17 cellular contexts compared by ENCODE assay signal in genomic region chr6:68038815-68039408, GRCh38.
DNase-seq lines count a peak whose midpoint lies in the region; ATAC-seq and TF ChIP-seq lines count a peak whose summit lies in the region.
"Had no signal": no experiment of that assay in that cellular context is flagged by ENCODE, and none has a peak within 500 bp of the region (broad histone marks: within the 10 kb centered on the region; RNA-seq: fewer than 3 reads in every experiment).

No MANE protein-coding gene starts in this region.

- H2BK15ac ChIP-seq in neuronal stem cell (ENCODE audit: low read length) = no peak overlapping the region

- H3K4me3 Mint-ChIP-seq in WTC11 (peak overlapping the region; percentile 57), nephron progenitor cell (no peak overlapping the region)

- H3K36me3 Mint-ChIP-seq in WTC11 (peaks cover 31% of the 10 kb centered on the region), nephron progenitor cell (ENCODE audit: low read depth) (no peaks in the 10 kb centered on the region)

- H2AK5ac ChIP-seq in neuronal stem cell (ENCODE audit: low read depth, low read length) = no peak overlapping the region

- H3K27me3 ChIP-seq in H7 (ENCODE audit: control insufficient read depth, insufficient read depth, low read length) (no peaks in the 10 kb centered on the region), iPS-15b (ENCODE audit: control insufficient read depth, insufficient read depth, low read length) (no peaks in the 10 kb centered on the region), neuronal stem cell (ENCODE audit: control insufficient read depth in 3 of 3, insufficient read depth in 3 of 3, low read depth in 1 of 3, low read length in 3 of 3) (no peaks in the 10 kb centered on the region)

- peaks cover 67% of the 10 kb centered on the region for H3K4me1 Mint-ChIP-seq in WTC11
- peaks cover 22% of the 10 kb centered on the region for H3K4me1 Mint-ChIP-seq in nephron progenitor cell

- no peak for TF ChIP-seq CTCF in WTC11 (IDR thresholded peaks at IDR 0.05)
- TF ChIP-seq CTCF in nephron progenitor cell (IDR thresholded peaks at IDR 0.05) = no peak

- H3K14ac ChIP-seq in neuronal stem cell (ENCODE audit: low read length) = no peak overlapping the region

- H3K9me3 ChIP-seq in iPS-15b (ENCODE audit: control insufficient read depth, insufficient read depth, low read length) (peaks cover 3% of the 10 kb centered on the region), neuronal stem cell (replicated peaks in 1 of 2; ENCODE audit: control insufficient read depth in 2 of 2, insufficient read depth in 1 of 2, low read depth in 1 of 2, low read length in 2 of 2) (peaks cover 2 to 4% of the 10 kb centered on the region in 2 donors)
- H3K9me3 ChIP-seq: A549 had no signal

- POLR2A ChIA-PET in WTC11 (lab: Charles Lee) = no interaction called here

- ATAC-seq in WTC11 = peak; percentile 91
- ATAC-seq in Right ventricle myocardium superior (ENCODE audit: poor library complexity) = no peak
- ATAC-seq in sciatic nerve = no peak
- ATAC-seq: A549 had no signal

- H3K27ac Mint-ChIP-seq in WTC11 = peak overlapping the region; percentile 100
- H3K27ac Mint-ChIP-seq in nephron progenitor cell = no peak overlapping the region

- DNase-seq in H7 (peak; percentile 28), WTC11 (ENCODE audit: low spot score) (peak; percentile 41), neuronal stem cell (ENCODE audit: low spot score) (no peak), nephron progenitor cell (no peak), NCI-H2171 (lab: John Stamatoyannopoulos, UW) (no peak), Right ventricle myocardium superior (no peak), sciatic nerve (ENCODE audit: low spot score) (no peak)
- DNase-seq: COR-L47, DMS153, NCI-H1048, NCI-H2107, NCI-H345, NCI-H774, SHP77 treated with DMSO at 0.1 percent for 48 hours had no signal

- no peak overlapping the region for H4K8ac ChIP-seq in neuronal stem cell (ENCODE audit: low read depth, low read length)

- no peak overlapping the region for H3K23ac ChIP-seq in neuronal stem cell (ENCODE audit: low read depth, low read length, poor library complexity)

- H3K27ac ChIP-seq in neuronal stem cell (replicated peaks; ENCODE audit: low read length) = no peak overlapping the region
- H3K27ac ChIP-seq: A549, C4-2B had no signal

- H3K27me3 Mint-ChIP-seq in WTC11 (ENCODE audit: low read depth) (no peaks in the 10 kb centered on the region), nephron progenitor cell (ENCODE audit: low read depth, poor library complexity) (peaks cover 4% of the 10 kb centered on the region)

- H3K36me3 ChIP-seq in H7 (replicated peaks; ENCODE audit: control insufficient read depth, insufficient read depth, low read length) (no peaks in the 10 kb centered on the region; the same call in 1 of the 2 replicates), iPS-15b (ENCODE audit: control insufficient read depth, insufficient read depth, low read length) (no peaks in the 10 kb centered on the region), neuronal stem cell (replicated peaks in 1 of 2; ENCODE audit: control insufficient read depth in 2 of 2, insufficient read depth in 2 of 2, low read length in 2 of 2) (no peaks in the 10 kb centered on the region)

- no peaks in the 10 kb centered on the region for H3K79me1 ChIP-seq in neuronal stem cell (ENCODE audit: low read depth, low read length)

- no peak overlapping the region for H3K4ac ChIP-seq in neuronal stem cell (ENCODE audit: low read length)

- CTCF ChIA-PET in WTC11 (lab: Charles Lee) = interaction anchor here (0.9 kb wide), 1 partner anchor 38 kb away, joined by 3 read pairs; no protein-coding TSS in a partner anchor

- no CpG with 5 or more reads among the region's 4 CpGs for WGBS in neuronal stem cell (ENCODE audit: extremely low coverage in 2 of 2, insufficient read length in 2 of 2, insufficient replicate concordance in 1 of 2), 2 donors

- no peak overlapping the region for H3K4me2 ChIP-seq in neuronal stem cell (ENCODE audit: insufficient read depth, low read length, poor library complexity, severe bottlenecking)
- H3K4me2 ChIP-seq: A549 had no signal

- H3K9ac ChIP-seq in iPS-15b (ENCODE audit: low read depth, low read length) = peak overlapping the region; percentile 42
- no peak overlapping the region for H3K9ac ChIP-seq in neuronal stem cell (ENCODE audit: low read depth, low read length, poor library complexity)

- H3K4me1 ChIP-seq in iPS-15b (ENCODE audit: control insufficient read depth, insufficient read depth, low read length) (peaks cover 36% of the 10 kb centered on the region), neuronal stem cell (ENCODE audit: control insufficient read depth in 2 of 2, insufficient read depth in 1 of 2, low read depth in 1 of 2, low read length in 2 of 2) (peaks cover 1 to 3% of the 10 kb centered on the region in 2 donors)
- H3K4me1 ChIP-seq: A549 had no signal

- no peak overlapping the region for H2BK12ac ChIP-seq in neuronal stem cell (ENCODE audit: low read length)

- H3K4me3 ChIP-seq in H7 (ENCODE audit: insufficient read depth, low read depth, low read length) (no peak overlapping the region), iPS-15b (ENCODE audit: low read depth, low read length) (peak overlapping the region; percentile 18), neuronal stem cell (ENCODE audit: low read length in 2 of 2) (no peak overlapping the region)
- H3K4me3 ChIP-seq: A549 had no signal

- no peak overlapping the region for H2BK120ac ChIP-seq in neuronal stem cell (ENCODE audit: low read depth, low read length)

- H3K9me3 Mint-ChIP-seq in WTC11 = peaks cover 29% of the 10 kb centered on the region
- no peaks in the 10 kb centered on the region for H3K9me3 Mint-ChIP-seq in nephron progenitor cell

- no peak overlapping the region for H2BK5ac ChIP-seq in neuronal stem cell (ENCODE audit: low read length)

- peak overlapping the region; percentile 48 for H2AFZ ChIP-seq in neuronal stem cell (ENCODE audit: low read length)

- intact Hi-C loops in Right ventricle myocardium superior (cut with DNase I) (no loop called here), sciatic nerve (cut with DNase I) (no loop called here)

- H4K91ac ChIP-seq in neuronal stem cell (ENCODE audit: low read depth, low read length, poor library complexity) = no peak overlapping the region

- peak overlapping the region; percentile 13 for H3K18ac ChIP-seq in neuronal stem cell (ENCODE audit: low read length)

TF ChIP-seq in WTC11, 78 proteins besides CTCF, POLR2A, EP300 and RAD21 (continues in another document):
- TF ChIP-seq GTF2I (CRISPR knock-in tag; conservative IDR thresholded peaks at IDR 0.05) (no peak), ARID4B (CRISPR knock-in tag; IDR thresholded peaks at IDR 0.05; ENCODE audit: borderline replicate concordance) (no peak), HMGA2 (CRISPR knock-in tag; IDR thresholded peaks at IDR 0.05) (no peak), ATF6 (CRISPR knock-in tag; IDR thresholded peaks at IDR 0.05) (no peak), ZNF121 (CRISPR knock-in tag; IDR thresholded peaks at IDR 0.05) (no peak)

Comparison
In these comparisons a context has a peak if more than half of its experiments do, and no peak if none do; other contexts are left out.
1. DNase-seq: peak in H7 (single experiment) and WTC11 (single experiment); none in neuronal stem cell (single experiment), nephron progenitor cell (single experiment), NCI-H2171 (single experiment), Right ventricle myocardium superior (single experiment) and sciatic nerve (single experiment).